Comparison of ENCODE assay signal across 8 cellular contexts in the genomic region with DNA sequence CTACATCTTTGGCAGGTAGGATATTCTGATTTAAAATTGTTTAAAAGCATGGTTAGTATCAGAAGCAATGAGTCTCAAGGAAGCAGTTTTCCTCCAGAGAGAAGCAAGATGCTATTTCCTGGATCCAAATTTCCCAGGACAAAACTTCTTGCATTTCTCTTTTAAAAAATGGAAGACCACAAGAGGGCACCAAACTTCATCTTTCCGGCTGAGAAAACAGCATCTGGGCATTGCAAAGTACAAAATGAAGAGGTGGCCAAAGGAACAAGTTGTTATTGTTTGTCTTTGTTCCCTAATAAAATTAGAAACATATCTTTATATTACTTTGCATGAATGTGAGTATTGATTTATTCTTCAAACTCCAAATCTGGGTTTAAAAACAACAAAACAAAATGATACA.
DNase-seq lines count a peak whose midpoint lies in the region; ATAC-seq, FAIRE-seq and TF ChIP-seq lines count a peak whose summit lies in the region.

No MANE protein-coding gene starts in this region.

- no peaks in the 10 kb centered on the region for H3K27me3 ChIP-seq in naive thymus-derived CD4-positive, alpha-beta T cell (ENCODE audit: control insufficient read depth in 2 of 2, insufficient read depth in 2 of 2, low read length in 2 of 2)

- POLR2A ChIA-PET in naive thymus-derived CD4-positive, alpha-beta T cell (lab: Charles Lee): no interaction called here

- no peak overlapping the region for H3K27ac Mint-ChIP-seq in naive thymus-derived CD4-positive, alpha-beta T cell

- H3K4me3 ChIP-seq in epithelial cell of proximal tubule (ENCODE audit: low read depth, low read length): no peak overlapping the region
- no peak overlapping the region for H3K4me3 ChIP-seq in naive thymus-derived CD4-positive, alpha-beta T cell (ENCODE audit: low read length)

- H3K36me3 ChIP-seq in naive thymus-derived CD4-positive, alpha-beta T cell (ENCODE audit: control insufficient read depth in 2 of 3, insufficient read depth in 3 of 3, low read length in 3 of 3): no peaks in the 10 kb centered on the region

- H3K9me3 ChIP-seq in naive thymus-derived CD4-positive, alpha-beta T cell (ENCODE audit: control insufficient read depth in 2 of 3, low read length in 3 of 3): no peaks in the 10 kb centered on the region

- H3K36me3 Mint-ChIP-seq in naive thymus-derived CD4-positive, alpha-beta T cell: no peaks in the 10 kb centered on the region

- ATAC-seq in naive thymus-derived CD4-positive, alpha-beta T cell: no peak
- ATAC-seq in HG03354 (IDR thresholded peaks at IDR 0.05; ENCODE audit: poor library complexity, severe bottlenecking, unreplicated experiment) (no peak), GM21360 (IDR thresholded peaks at IDR 0.05; ENCODE audit: unreplicated experiment) (no peak)

- CTCF ChIA-PET in naive thymus-derived CD4-positive, alpha-beta T cell (lab: Charles Lee): no interaction called here

- DNase-seq in Ammon's horn (ENCODE audit: low spot score) (peak; percentile 46), GM18507 (ENCODE audit: extremely low spot score, insufficient read length, low read depth) (no peak), NOMO-1 treated with DMSO at 0.1 percent for 48 hours (lab: John Stamatoyannopoulos, UW; ENCODE audit: unreplicated experiment) (peak; percentile 44), epithelial cell of proximal tubule (ENCODE audit: low read depth) (no peak), HK-2 (ENCODE audit: unreplicated experiment) (no peak)
- peak in 5 of 9 donors; percentile 19 to 38 (median 26) for DNase-seq in naive thymus-derived CD4-positive, alpha-beta T cell

- H3K4me1 ChIP-seq in naive thymus-derived CD4-positive, alpha-beta T cell (ENCODE audit: control insufficient read depth in 2 of 2, insufficient read depth in 2 of 2, low read length in 2 of 2): no peaks in the 10 kb centered on the region

- H3K4me1 Mint-ChIP-seq in naive thymus-derived CD4-positive, alpha-beta T cell: no peaks in the 10 kb centered on the region

- no peak overlapping the region for H3K27ac ChIP-seq in naive thymus-derived CD4-positive, alpha-beta T cell (ENCODE audit: low read depth, low read length)

- peak; percentile 76 for FAIRE-seq in GM18507 (lab: Jason Lieb, UNC)

- H3K9me3 Mint-ChIP-seq in naive thymus-derived CD4-positive, alpha-beta T cell: no peaks in the 10 kb centered on the region

- peaks cover 0 to 5% (median 0%) of the 10 kb centered on the region in 5 donors for H3K27me3 Mint-ChIP-seq in naive thymus-derived CD4-positive, alpha-beta T cell

- intact Hi-C loops in naive thymus-derived CD4-positive, alpha-beta T cell (cut with micrococcal nuclease): loop anchor here (1.0 kb wide), 3 partner anchors 58 to 259 kb away; no protein-coding TSS in a partner anchor

- peak; percentile 72 for TF ChIP-seq CTCF in epithelial cell of proximal tubule (conservative IDR thresholded peaks at IDR 0.05; ENCODE audit: low read depth, low read length)

- no peak overlapping the region for H3K4me3 Mint-ChIP-seq in naive thymus-derived CD4-positive, alpha-beta T cell

Comparison
In these comparisons a context has a peak if more than half of its experiments do, and no peak if none do; other contexts are left out.
1. DNase-seq: peak in Ammon's horn (single experiment), NOMO-1 treated with DMSO at 0.1 percent for 48 hours (single experiment) and naive thymus-derived CD4-positive, alpha-beta T cell (5 of 9); none in GM18507 (single experiment), epithelial cell of proximal tubule (single experiment) and HK-2 (single experiment).